19 cellular contexts compared by ENCODE assay signal in the genomic region with DNA sequence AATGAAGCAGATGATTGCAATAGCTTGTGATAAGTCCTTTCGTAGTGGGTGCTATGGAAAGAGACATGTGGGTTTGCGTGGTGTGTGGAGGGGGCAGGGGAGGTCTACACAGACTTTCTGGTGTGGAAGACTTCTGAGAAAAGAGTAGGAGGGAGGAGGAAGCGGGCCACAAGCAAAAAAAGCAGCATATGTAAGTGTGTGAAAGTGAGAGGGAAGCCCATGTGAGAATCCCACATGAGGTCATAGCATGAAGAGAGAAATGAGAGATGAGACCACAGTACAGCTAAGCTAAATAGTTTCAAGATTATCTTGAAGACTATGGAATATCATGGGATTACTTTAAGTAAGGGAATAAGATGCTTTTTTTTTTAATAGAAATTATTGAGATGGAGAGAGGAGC.
DNase-seq lines count a peak whose midpoint lies in the region; ATAC-seq and TF ChIP-seq lines count a peak whose summit lies in the region.
"Had no signal": no experiment of that assay in that cellular context is flagged by ENCODE, and none has a peak within 500 bp of the region (broad histone marks: within the 10 kb centered on the region; RNA-seq: fewer than 3 reads in every experiment).

No MANE protein-coding gene starts in this region.

- no peak for TF ChIP-seq POLR2A in esophagus muscularis mucosa (IDR thresholded peaks at IDR 0.05; ENCODE audit: low read depth)

- H3K27me3 Mint-ChIP-seq in activated naive CD8-positive, alpha-beta T cell treated with anti-CD3 and anti-CD28 coated beads for 36 hours, result no peaks in the 10 kb centered on the region
- H3K27me3 Mint-ChIP-seq in activated naive CD8-positive, alpha-beta T cell treated with anti-CD3 and anti-CD28 coated beads, Interleukin-2, amount 50 U/mL, for 24 hours, result no peaks in the 10 kb centered on the region
- H3K27me3 Mint-ChIP-seq in stimulated activated naive B cell treated with anti-CD40 and anti-IgM and Interleukin-4, amounts not matched to agents 10 μg/mL and 1 μg/mL and 100 μg/mL, for 72 hours, result no peaks in the 10 kb centered on the region

- no peaks in the 10 kb centered on the region for H3K36me3 Mint-ChIP-seq in activated naive CD8-positive, alpha-beta T cell treated with anti-CD3 and anti-CD28 coated beads for 36 hours
- H3K36me3 Mint-ChIP-seq in activated naive CD8-positive, alpha-beta T cell treated with anti-CD3 and anti-CD28 coated beads, Interleukin-2, amount 50 U/mL, for 24 hours (ENCODE audit: low read depth), result no peaks in the 10 kb centered on the region
- no peaks in the 10 kb centered on the region for H3K36me3 Mint-ChIP-seq in stimulated activated naive B cell treated with anti-CD40 and anti-IgM and Interleukin-4, amounts not matched to agents 10 μg/mL and 1 μg/mL and 100 μg/mL, for 72 hours

- no peak overlapping the region for H3K4me3 ChIP-seq in esophagus muscularis mucosa
- H3K4me3 ChIP-seq: ascending aorta, coronary artery, right lobe of liver, SJSA1 had no signal

- no peaks in the 10 kb centered on the region for H3K27me3 ChIP-seq in esophagus muscularis mucosa
- H3K27me3 ChIP-seq: ascending aorta, SJSA1 had no signal

- H3K9me3 Mint-ChIP-seq in activated naive CD8-positive, alpha-beta T cell treated with anti-CD3 and anti-CD28 coated beads for 36 hours, result no peaks in the 10 kb centered on the region
- no peaks in the 10 kb centered on the region for H3K9me3 Mint-ChIP-seq in activated naive CD8-positive, alpha-beta T cell treated with anti-CD3 and anti-CD28 coated beads, Interleukin-2, amount 50 U/mL, for 24 hours
- H3K9me3 Mint-ChIP-seq in stimulated activated naive B cell treated with anti-CD40 and anti-IgM and Interleukin-4, amounts not matched to agents 10 μg/mL and 1 μg/mL and 100 μg/mL, for 72 hours, result no peaks in the 10 kb centered on the region

- TF ChIP-seq EP300 in esophagus muscularis mucosa (IDR thresholded peaks at IDR 0.05), result no peak

- intact Hi-C loops in esophagus muscularis mucosa (cut with DNase I), result no loop called here

- no peak overlapping the region for H3K27ac Mint-ChIP-seq in activated naive CD8-positive, alpha-beta T cell treated with anti-CD3 and anti-CD28 coated beads for 36 hours
- no peak overlapping the region for H3K27ac Mint-ChIP-seq in activated naive CD8-positive, alpha-beta T cell treated with anti-CD3 and anti-CD28 coated beads, Interleukin-2, amount 50 U/mL, for 24 hours
- no peak overlapping the region for H3K27ac Mint-ChIP-seq in stimulated activated naive B cell treated with anti-CD40 and anti-IgM and Interleukin-4, amounts not matched to agents 10 μg/mL and 1 μg/mL and 100 μg/mL, for 72 hours

- DNase-seq in activated naive CD8-positive, alpha-beta T cell treated with anti-CD3 and anti-CD28 coated beads for 36 hours, result peak; percentile 16
- DNase-seq in activated naive CD8-positive, alpha-beta T cell treated with anti-CD3 and anti-CD28 coated beads, Interleukin-2, amount 50 U/mL, for 24 hours, result no peak
- no peak for DNase-seq in stimulated activated naive B cell treated with anti-CD40 and anti-IgM and Interleukin-4, amounts not matched to agents 10 μg/mL and 1 μg/mL and 100 μg/mL, for 72 hours
- DNase-seq in esophagus muscularis mucosa (ENCODE audit: extremely low spot score) (no peak), D341Med (ENCODE audit: low spot score) (no peak)
- DNase-seq: 8988T, DMS79 treated with DMSO at 0.1 percent for 48 hours, head of caudate nucleus, midbrain, NCI-H2171 treated with DMSO at 0.1 percent for 48 hours, right lobe of liver had no signal

- H3K9me3 ChIP-seq in esophagus muscularis mucosa, result no peaks in the 10 kb centered on the region
- H3K9me3 ChIP-seq: ascending aorta, right lobe of liver, SJSA1 had no signal

- no peaks in the 10 kb centered on the region for H3K4me1 ChIP-seq in esophagus muscularis mucosa
- H3K4me1 ChIP-seq: ascending aorta, right lobe of liver, SJSA1 had no signal

- H3K36me3 ChIP-seq in esophagus muscularis mucosa, result no peaks in the 10 kb centered on the region
- H3K36me3 ChIP-seq: ascending aorta, right lobe of liver, SJSA1 had no signal

- H3K4me3 Mint-ChIP-seq in activated naive CD8-positive, alpha-beta T cell treated with anti-CD3 and anti-CD28 coated beads for 36 hours, result no peak overlapping the region
- H3K4me3 Mint-ChIP-seq in activated naive CD8-positive, alpha-beta T cell treated with anti-CD3 and anti-CD28 coated beads, Interleukin-2, amount 50 U/mL, for 24 hours, result no peak overlapping the region
- H3K4me3 Mint-ChIP-seq in stimulated activated naive B cell treated with anti-CD40 and anti-IgM and Interleukin-4, amounts not matched to agents 10 μg/mL and 1 μg/mL and 100 μg/mL, for 72 hours, result no peak overlapping the region

- no peak for ATAC-seq in activated naive CD8-positive, alpha-beta T cell treated with anti-CD3 and anti-CD28 coated beads, Interleukin-2, amount 50 U/mL, for 24 hours
- ATAC-seq in HG02588 (IDR thresholded peaks at IDR 0.05; ENCODE audit: unreplicated experiment) (peak; percentile 75), HG03139 (IDR thresholded peaks at IDR 0.05; ENCODE audit: unreplicated experiment) (peak; percentile 61), HG03460 (IDR thresholded peaks at IDR 0.05; ENCODE audit: unreplicated experiment) (no peak)
- peak; percentile 25 to 47 for ATAC-seq in stimulated activated naive B cell treated with anti-CD40 and anti-IgM and Interleukin-4, amounts not matched to agents 10 μg/mL and 1 μg/mL and 100 μg/mL, for 72 hours (replicated peaks)
- ATAC-seq: HepG2, right lobe of liver had no signal

- peaks cover 9% of the 10 kb centered on the region for H3K4me1 Mint-ChIP-seq in activated naive CD8-positive, alpha-beta T cell treated with anti-CD3 and anti-CD28 coated beads for 36 hours
- no peaks in the 10 kb centered on the region for H3K4me1 Mint-ChIP-seq in activated naive CD8-positive, alpha-beta T cell treated with anti-CD3 and anti-CD28 coated beads, Interleukin-2, amount 50 U/mL, for 24 hours
- H3K4me1 Mint-ChIP-seq in stimulated activated naive B cell treated with anti-CD40 and anti-IgM and Interleukin-4, amounts not matched to agents 10 μg/mL and 1 μg/mL and 100 μg/mL, for 72 hours, result no peaks in the 10 kb centered on the region

- no peak overlapping the region for H3K27ac ChIP-seq in esophagus muscularis mucosa (replicated peaks in 1 of 4)
- H3K27ac ChIP-seq: ascending aorta, C4-2B, coronary artery, right lobe of liver, SJSA1 had no signal

- TF ChIP-seq CTCF in esophagus muscularis mucosa (IDR thresholded peaks at IDR 0.05), result no peak

- WGBS in esophagus muscularis mucosa, result 89% methylated on average over 3 of the region's 3 CpGs

Comparison
In these comparisons a context has a peak if more than half of its experiments do, and no peak if none do; other contexts are left out.
1. ATAC-seq: peak in HG02588 (single experiment), HG03139 (single experiment) and stimulated activated naive B cell treated with anti-CD40 and anti-IgM and Interleukin-4, amounts not matched to agents 10 μg/mL and 1 μg/mL and 100 μg/mL, for 72 hours (2 of 2); none in activated naive CD8-positive, alpha-beta T cell treated with anti-CD3 and anti-CD28 coated beads, Interleukin-2, amount 50 U/mL, for 24 hours (single experiment) and HG03460 (single experiment).